ENCODE assay signal across 10 cellular contexts in the genomic region with DNA sequence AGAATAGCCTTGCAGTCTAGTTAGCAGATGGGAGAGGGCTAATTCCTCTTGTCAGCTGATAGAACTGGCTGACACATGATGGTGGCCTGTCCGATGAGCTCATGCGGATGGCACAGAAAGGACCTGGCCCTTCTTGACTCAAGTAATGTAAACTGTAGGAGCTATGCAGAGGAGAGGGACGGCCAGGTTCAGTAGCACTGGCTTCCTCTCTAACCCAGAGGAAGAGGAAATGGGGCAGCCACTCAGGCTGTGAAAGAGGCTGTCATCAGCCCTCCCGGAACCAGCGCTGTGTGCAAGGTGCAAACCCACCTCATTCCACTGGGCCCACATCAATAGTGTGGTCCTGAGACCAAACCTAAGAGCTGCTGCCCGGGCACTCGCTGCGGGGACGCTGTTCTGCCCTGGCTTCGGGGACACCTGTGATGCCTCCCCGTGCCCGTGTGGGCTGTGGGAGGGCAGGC. TPM values are rescaled to one million over a fixed set of nuclear protein-coding genes. Genes with fewer than 3 reads are reported as not detected.
DNase-seq lines count a peak whose midpoint lies in the region; ATAC-seq and FAIRE-seq lines count a peak whose summit lies in the region.
"Had no signal": no experiment of that assay in that cellular context is flagged by ENCODE, and none has a peak within 500 bp of the region (broad histone marks: within the 10 kb centered on the region; RNA-seq: fewer than 3 reads in every experiment).

No MANE protein-coding gene starts in this region.

- no peak for FAIRE-seq in frontal cortex (lab: Jason Lieb, UNC)

- intact Hi-C loops in left ventricle myocardium superior (cut with micrococcal nuclease), result no loop called here

- peak; percentile 11 to 33 for DNase-seq in activated CD8-positive, alpha-beta memory T cell treated with anti-CD3 and anti-CD28 coated beads for 1 hour (ENCODE audit: extremely low read depth in 1 of 2, low read depth in 1 of 2)
- DNase-seq in left ventricle myocardium superior (no peak), frontal cortex (ENCODE audit: low spot score in 2 of 2) (no peak)
- DNase-seq in stimulated activated CD8-positive, alpha-beta memory T cell treated with anti-CD3 and anti-CD28 coated beads, Interleukin-7, amount 100 ng/mL, for 4 hours (ENCODE audit: low read depth in 2 of 2), result peak; percentile 29 to 46
- DNase-seq: NCI-H2171 treated with DMSO at 0.1 percent for 48 hours, right cardiac atrium had no signal

- ATAC-seq in HG03460 (IDR thresholded peaks at IDR 0.05; ENCODE audit: unreplicated experiment) (peak; percentile 37), left ventricle myocardium superior (peak; percentile 34), GM18868 (IDR thresholded peaks at IDR 0.05; ENCODE audit: unreplicated experiment) (no peak), GM21528 (IDR thresholded peaks at IDR 0.05; ENCODE audit: low FRiP score, unreplicated experiment) (no peak), HG03039 (IDR thresholded peaks at IDR 0.05; ENCODE audit: unreplicated experiment) (no peak)

RNA-seq across cellular contexts. Expression of a gene that starts 30.7 kb away (rescaled TPM):
- total RNA-seq in left ventricle myocardium superior (27.4 TPM), frontal cortex (15.1 TPM)

RNA-seq across cellular contexts. Expression of a gene that starts 41.6 kb away (rescaled TPM):
- 28.0 TPM for total RNA-seq in left ventricle myocardium superior
- total RNA-seq in frontal cortex, result 0.82 TPM

Comparison
In these comparisons a context has a peak if more than half of its experiments do, and no peak if none do; other contexts are left out.
1. ATAC-seq: peak in HG03460 (single experiment) and left ventricle myocardium superior (single experiment); none in GM18868 (single experiment), GM21528 (single experiment) and HG03039 (single experiment).
2. DNase-seq: peak in activated CD8-positive, alpha-beta memory T cell treated with anti-CD3 and anti-CD28 coated beads for 1 hour (2 of 2) and stimulated activated CD8-positive, alpha-beta memory T cell treated with anti-CD3 and anti-CD28 coated beads, Interleukin-7, amount 100 ng/mL, for 4 hours (2 of 2); none in left ventricle myocardium superior (single experiment) and frontal cortex (0 of 2).
3. RNA of a gene that starts 41.6 kb away (total RNA-seq): 28.0 TPM in left ventricle myocardium superior (single experiment); 0.82 TPM in frontal cortex (single experiment); every median in the first group is over 10 times any median in the second.